In genomic region chr7:73893342-73894101, GRCh38 we compare ENCODE assay signal across 9 cellular contexts. TPM values are rescaled to one million over a fixed set of nuclear protein-coding genes. Genes with fewer than 3 reads are reported as not detected.
DNase-seq lines count a peak whose midpoint lies in the region; ATAC-seq and TF ChIP-seq lines count a peak whose summit lies in the region.
"Had no signal": no experiment of that assay in that cellular context is flagged by ENCODE, and none has a peak within 500 bp of the region (broad histone marks: within the 10 kb centered on the region; RNA-seq: fewer than 3 reads in every experiment).

No MANE protein-coding gene starts in this region.

- peaks cover 12 to 13% of the 10 kb centered on the region in 2 donors for H3K4me1 ChIP-seq in esophagus (ENCODE audit: control insufficient read depth in 2 of 2, insufficient read depth in 2 of 2, low read length in 1 of 2)
- H3K4me1 ChIP-seq in mucosa of descending colon (ENCODE audit: low read depth) = no peaks in the 10 kb centered on the region
- H3K4me1 ChIP-seq in tibial artery = peaks cover 6 to 86% (median 55%) of the 10 kb centered on the region in 4 donors

- H3K27ac ChIP-seq in esophagus (ENCODE audit: low read depth in 2 of 2, low read length in 1 of 2) = peak overlapping the region; percentile 1 to 48
- peak overlapping the region; percentile 89 to 93 for H3K27ac ChIP-seq in tibial artery
- H3K27ac ChIP-seq: 22Rv1 had no signal

- 33 to 37% methylated on average over 22 of the region's 22 CpGs for WGBS in esophagus, 2 donors

- peak; percentile 7 for ATAC-seq in mucosa of descending colon
- no peak for ATAC-seq in GM21717 (IDR thresholded peaks at IDR 0.05; ENCODE audit: unreplicated experiment)
- no peak for ATAC-seq in HG03354 (IDR thresholded peaks at IDR 0.05; ENCODE audit: poor library complexity, severe bottlenecking, unreplicated experiment)

- intact Hi-C loops in mucosa of descending colon (cut with DNase I, micrococcal nuclease) (no loop called here), tibial artery (cut with DNase I; ENCODE audit: low total_unique reads) (loop anchor here (2.0 to 10.0 kb wide), 2 partner anchors 101 to 135 kb away; partner anchors contain the start of gene ELN)

- H3K36me3 ChIP-seq in esophagus (ENCODE audit: control insufficient read depth in 2 of 2, insufficient read depth in 2 of 2, low read length in 1 of 2) (no peaks in the 10 kb centered on the region), mucosa of descending colon (ENCODE audit: low read depth) (no peaks in the 10 kb centered on the region), tibial artery (no peaks in the 10 kb centered on the region)

- TF ChIP-seq CTCF in mucosa of descending colon (IDR thresholded peaks at IDR 0.05) (no peak), tibial artery (IDR thresholded peaks at IDR 0.05) (no peak)

- H3K4me3 ChIP-seq in esophagus (ENCODE audit: low read depth in 1 of 2, low read length in 2 of 2) (no peak overlapping the region), mucosa of descending colon (no peak overlapping the region), tibial artery (no peak overlapping the region)

- no peaks in the 10 kb centered on the region for H3K9me3 ChIP-seq in esophagus (ENCODE audit: control insufficient read depth in 2 of 2, insufficient read depth in 1 of 2, low read depth in 1 of 2, low read length in 1 of 2)
- H3K9me3 ChIP-seq in mucosa of descending colon = no peaks in the 10 kb centered on the region
- no peaks in the 10 kb centered on the region for H3K9me3 ChIP-seq in tibial artery

- H3K27me3 ChIP-seq in esophagus (ENCODE audit: control insufficient read depth in 1 of 2, insufficient read depth in 2 of 2, low read length in 2 of 2) = no peaks in the 10 kb centered on the region
- H3K27me3 ChIP-seq in tibial artery = no peaks in the 10 kb centered on the region

- DNase-seq in NCI-H146 (lab: John Stamatoyannopoulos, UW) (peak; percentile 51), NCI-H146 treated with DMSO at 0.1 percent for 48 hours (lab: John Stamatoyannopoulos, UW; ENCODE audit: unreplicated experiment) (no peak), mucosa of descending colon (peak in 1 of 3 donors; percentile 31), tibial artery (peak; percentile 80 to 95), NCI-H1105 treated with DMSO at 0.1 percent for 48 hours (lab: John Stamatoyannopoulos, UW) (no peak)

RNA-seq across cellular contexts. Expression of gene TMEM270, which starts 32.6 kb away (rescaled TPM):
- not detected for polyA plus RNA-seq in esophagus
- total RNA-seq in mucosa of descending colon = not detected

RNA-seq across cellular contexts. Expression of gene METTL27, which starts 51.2 kb away (rescaled TPM):
- 1 to 10 TPM in 1 of 2 donors, under 1 TPM in 1; 0.45 to 1.1 TPM for polyA plus RNA-seq in esophagus
- total RNA-seq in mucosa of descending colon = 1 to 10 TPM; 1.6 to 4.6 (median 2.4) TPM

Comparison
In these comparisons a context has a peak if more than half of its experiments do, and no peak if none do; other contexts are left out.
1. DNase-seq: peak in NCI-H146 (single experiment) and tibial artery (2 of 2); none in NCI-H146 treated with DMSO at 0.1 percent for 48 hours (single experiment) and NCI-H1105 treated with DMSO at 0.1 percent for 48 hours (single experiment).